Comparison of ENCODE assay signal across 30 cellular contexts in the genomic region with DNA sequence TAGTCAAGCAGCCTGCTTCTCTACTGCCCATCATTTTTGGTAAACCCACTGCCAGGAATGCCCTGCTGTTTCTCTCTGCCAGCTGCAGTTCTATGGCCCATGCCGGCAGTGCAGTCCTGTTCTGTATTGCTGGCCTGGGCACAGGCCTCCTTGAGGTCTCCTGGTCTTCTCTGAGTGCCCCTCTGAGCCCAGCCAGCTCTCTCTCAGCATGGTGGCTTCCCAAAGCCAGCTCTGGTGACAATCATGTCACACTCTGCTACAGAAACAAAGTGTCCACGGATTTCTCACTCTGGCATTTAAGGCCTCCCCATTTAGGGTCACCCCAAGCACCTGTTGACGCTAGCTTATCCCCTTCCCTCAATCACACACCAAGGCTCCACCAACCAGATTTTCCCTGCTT.
"Had no signal": no experiment of that assay in that cellular context is flagged by ENCODE, and none has a peak within 500 bp of the region (broad histone marks: within the 10 kb centered on the region; RNA-seq: fewer than 3 reads in every experiment).

No MANE protein-coding gene starts in this region.

- DNase-seq: activated B cell treated with CpG ODN at 0.5 μM for 24 hours; activated CD4-positive, alpha-beta memory T cell treated with anti-CD3 and anti-CD28 coated beads for 36 hours; activated CD4-positive, alpha-beta T cell treated with anti-CD3 and anti-CD28 coated beads for 4 hours; activated CD4-positive, alpha-beta T cell treated with anti-CD3 and anti-CD28 coated beads, Interleukin-2, amount 50 U/mL, for 1 hour; activated CD4-positive, CD25-positive, alpha-beta regulatory T cell treated with anti-CD3 and anti-CD28 coated beads, Interleukin-2, amount 50 U/mL, for 72 hours; activated CD8-positive, alpha-beta memory T cell treated with anti-CD3 and anti-CD28 coated beads, Interleukin-2, amount 10 ng/mL, durations not matched to agents 7 days and 5 days; activated effector memory CD4-positive, alpha-beta T cell treated with anti-CD3 and anti-CD28 coated beads, Interleukin-2, amount 50 U/mL, for 16 hours; activated naive CD4-positive, alpha-beta T cell; activated naive CD4-positive, alpha-beta T cell treated with anti-CD3 and anti-CD28 coated beads, Interleukin-2, amount 50 U/mL, for 16 hours; activated naive CD8-positive, alpha-beta T cell treated with anti-CD3 and anti-CD28 coated beads for 36 hours; activated T-cell treated with anti-CD3 and anti-CD28 coated beads, Interleukin-2, amount 50 U/mL, for 1 hour; activated T-cell treated with anti-CD3 and anti-CD28 coated beads, Interleukin-2, amount 50 U/mL, for 72 hours; amniotic stem cell; aorta; brain microvascular endothelial cell; Karpas-422; KBM-7; NCI-H1048; NCI-H1105 treated with DMSO at 0.1 percent for 48 hours; NCI-H1436; NCI-H1694; NCI-H1930; NCI-H345; NCI-H524 treated with DMSO at 0.1 percent for 48 hours; SW 1271; T-helper 1 cell; T-helper 2 cell; T-helper 9 cell had no signal

- ATAC-seq: activated CD8-positive, alpha-beta memory T cell treated with anti-CD3 and anti-CD28 coated beads, Interleukin-2, amount 10 ng/mL, durations not matched to agents 7 days and 5 days; activated T-cell treated with anti-CD3 and anti-CD28 coated beads, Interleukin-2, amount 50 U/mL, for 72 hours; activated T-helper 17 cell treated with anti-CD3 and anti-CD28 coated beads, Interleukin-2, amount 50 U/mL, for 72 hours; Panc1 had no signal
